Comparison of ENCODE assay signal across 9 cellular contexts in the genomic region with DNA sequence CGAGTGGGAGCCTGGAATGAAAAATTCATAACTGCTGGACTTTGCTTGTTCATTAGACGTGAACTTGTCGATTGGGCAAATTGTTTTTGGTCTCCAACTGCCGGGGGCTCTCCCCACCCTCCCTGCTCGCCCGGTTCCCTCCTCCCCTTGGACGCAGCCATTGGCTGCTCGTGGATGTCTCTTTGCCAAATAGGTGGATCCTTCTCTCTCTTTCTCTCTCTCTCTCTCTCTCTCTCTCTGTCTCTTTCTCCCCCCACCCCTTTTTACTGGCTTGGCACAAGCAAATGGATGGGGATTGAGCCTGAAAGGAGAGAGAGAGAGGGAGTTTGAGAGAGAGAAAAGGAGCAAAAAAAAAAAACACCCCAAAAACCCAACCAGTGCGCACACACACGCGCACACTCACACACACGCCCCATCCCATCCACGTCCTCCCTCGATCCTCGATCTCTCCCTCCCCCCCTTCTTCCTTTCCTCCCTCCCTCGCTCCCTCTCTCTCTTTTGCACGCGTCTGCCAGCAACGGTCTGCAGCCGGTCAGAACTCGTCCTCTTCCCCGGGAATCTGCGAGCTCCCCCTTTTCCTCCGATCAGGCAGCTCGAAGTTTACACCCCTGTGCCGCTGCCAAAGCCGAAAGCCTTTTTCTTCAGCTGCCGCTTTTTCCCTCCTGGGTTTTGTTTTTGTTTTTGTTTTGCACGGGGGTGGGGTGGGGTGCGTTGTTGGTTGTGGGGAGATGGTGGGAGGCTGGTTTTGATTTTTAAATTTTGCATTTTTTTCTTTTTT. TPM values are rescaled to one million over a fixed set of nuclear protein-coding genes. Genes with fewer than 3 reads are reported as not detected.
DNase-seq lines count a peak whose midpoint lies in the region; TF ChIP-seq lines count a peak whose summit lies in the region.
"Had no signal": no experiment of that assay in that cellular context is flagged by ENCODE, and none has a peak within 500 bp of the region (broad histone marks: within the 10 kb centered on the region; RNA-seq: fewer than 3 reads in every experiment).

No MANE protein-coding gene starts in this region.

- peaks cover 36% of the 10 kb centered on the region for H3K4me1 Mint-ChIP-seq in nephron progenitor cell

- H3K36me3 ChIP-seq in DOHH2 (ENCODE audit: control insufficient read depth, low read length) (no peaks in the 10 kb centered on the region), KMS-11 (ENCODE audit: insufficient read depth) (no peaks in the 10 kb centered on the region), muscle layer of colon (ENCODE audit: insufficient read depth, low read length) (peaks cover 8% of the 10 kb centered on the region)
- H3K36me3 ChIP-seq: cardiac muscle cell had no signal

- H4K20me1 ChIP-seq in DOHH2 (ENCODE audit: control insufficient read depth, insufficient read depth, low read depth, low read length) (no peaks in the 10 kb centered on the region), KMS-11 (ENCODE audit: insufficient read depth) (no peaks in the 10 kb centered on the region)

- H3F3A ChIP-seq in DOHH2 (ENCODE audit: control insufficient read depth, insufficient read depth), result no peaks in the 10 kb centered on the region

- H3K4me1 ChIP-seq in DOHH2 (ENCODE audit: control insufficient read depth, low read length) (peaks cover 6% of the 10 kb centered on the region; the same call in 1 of the 2 replicates), KMS-11 (ENCODE audit: low read depth, poor library complexity, severe bottlenecking) (peaks cover 12% of the 10 kb centered on the region), muscle layer of colon (ENCODE audit: insufficient read depth, low read length) (peaks cover 76% of the 10 kb centered on the region)

- peak overlapping the region; percentile 79 for H2AFZ ChIP-seq in KMS-11 (ENCODE audit: low read depth)

- DNase-seq in T1000 (lab: John Stamatoyannopoulos, UW), result peak; percentile 60
- peak; percentile 35 for DNase-seq in epithelial cell of proximal tubule (ENCODE audit: low read depth)
- DNase-seq in nephron progenitor cell, result no peak
- no peak for DNase-seq in KG1 (lab: John Stamatoyannopoulos, UW)
- no peak for DNase-seq in activated CD8-positive, alpha-beta memory T cell treated with anti-CD3 and anti-CD28 coated beads for 24 hours

- H3K4me2 ChIP-seq in DOHH2 (ENCODE audit: low read length), result peak overlapping the region; percentile 26; the same call in 1 of the 2 replicates
- H3K4me2 ChIP-seq in KMS-11, result peak overlapping the region; percentile 64

- no peak overlapping the region for H3K4me3 Mint-ChIP-seq in nephron progenitor cell

- H3K4me3 ChIP-seq in DOHH2 (ENCODE audit: low read length) (no peak overlapping the region), KMS-11 (IDR thresholded peaks at IDR 0.05; ENCODE audit: insufficient read depth, low read depth, low read length) (no peak overlapping the region), epithelial cell of proximal tubule (ENCODE audit: low read depth, low read length) (peak overlapping the region; percentile 61), muscle layer of colon (ENCODE audit: low read depth in 1 of 2, low read length in 2 of 2) (peak overlapping the region; percentile 27 to 42)
- H3K4me3 ChIP-seq: cardiac muscle cell had no signal

- H3K27ac ChIP-seq in DOHH2 (ENCODE audit: low read depth, low read length) (no peak overlapping the region), KMS-11 (peak overlapping the region; percentile 40; the same call in 1 of the 2 replicates), muscle layer of colon (ENCODE audit: low read depth, low read length) (peak overlapping the region; percentile 96)
- H3K27ac ChIP-seq: cardiac muscle cell had no signal

- no peaks in the 10 kb centered on the region for H3K9me2 ChIP-seq in DOHH2 (replicated peaks; ENCODE audit: control insufficient read depth, low read length)

- H3K27me3 ChIP-seq in DOHH2 (ENCODE audit: control insufficient read depth, low read length) (peaks cover 65% of the 10 kb centered on the region), KMS-11 (ENCODE audit: insufficient read depth, low read depth) (peaks cover 60% of the 10 kb centered on the region), muscle layer of colon (ENCODE audit: control insufficient read depth in 1 of 2, insufficient read depth in 2 of 2, low read length in 2 of 2) (no peaks in the 10 kb centered on the region)

- H3K9me3 Mint-ChIP-seq in nephron progenitor cell, result no peaks in the 10 kb centered on the region

- H3K9ac ChIP-seq in KMS-11 (peak overlapping the region; percentile 23; the same call in 1 of the 2 replicates), muscle layer of colon (ENCODE audit: low read length) (peak overlapping the region; percentile 44)

- H3K9me3 ChIP-seq in DOHH2 (ENCODE audit: control insufficient read depth, insufficient read depth, low read length) (no peaks in the 10 kb centered on the region), muscle layer of colon (ENCODE audit: low read length) (no peaks in the 10 kb centered on the region)

- H3K27me3 Mint-ChIP-seq in nephron progenitor cell (ENCODE audit: low read depth, poor library complexity), result peaks cover 100% of the 10 kb centered on the region

- H3K79me2 ChIP-seq in DOHH2 (ENCODE audit: control insufficient read depth, low read length) (no peaks in the 10 kb centered on the region), KMS-11 (ENCODE audit: insufficient read depth, low read depth) (no peaks in the 10 kb centered on the region)

- no peak for TF ChIP-seq CTCF in DOHH2 (IDR thresholded peaks at IDR 0.05; ENCODE audit: low read depth, low read length, poor library complexity, severe bottlenecking)
- no peak for TF ChIP-seq CTCF in KMS-11 (conservative IDR thresholded peaks at IDR 0.05; ENCODE audit: low read depth, low read length)
- TF ChIP-seq CTCF in epithelial cell of proximal tubule (conservative IDR thresholded peaks at IDR 0.05; ENCODE audit: low read depth, low read length), result no peak
- TF ChIP-seq CTCF in nephron progenitor cell (IDR thresholded peaks at IDR 0.05), result no peak

- H3K27ac Mint-ChIP-seq in nephron progenitor cell, result no peak overlapping the region

- no peaks in the 10 kb centered on the region for H3K36me3 Mint-ChIP-seq in nephron progenitor cell (ENCODE audit: low read depth)

RNA-seq across cellular contexts. Expression of a gene that starts 27.8 kb away (rescaled TPM):
- 1.7 TPM in 1 of 2 replicates, not detected in the other for total RNA-seq in epithelial cell of proximal tubule
- total RNA-seq: cardiac muscle cell had no signal

RNA-seq across cellular contexts. Expression of a gene that starts 53.7 kb away (rescaled TPM):
- total RNA-seq in epithelial cell of proximal tubule, result 0.06 and 0.07 TPM in 2 replicates
- total RNA-seq: cardiac muscle cell had no signal

Comparison
In these comparisons a context has a peak if more than half of its experiments do, and no peak if none do; other contexts are left out.
1. H3K4me3 ChIP-seq: peak in epithelial cell of proximal tubule (single experiment) and muscle layer of colon (2 of 2); none in DOHH2 (single experiment) and KMS-11 (single experiment).
2. DNase-seq: peak in T1000 (single experiment) and epithelial cell of proximal tubule (single experiment); none in nephron progenitor cell (single experiment), KG1 (single experiment) and activated CD8-positive, alpha-beta memory T cell treated with anti-CD3 and anti-CD28 coated beads for 24 hours (single experiment).